ENCODE assay signal across 1 cellular context in genomic region chr1:161201828-161202712, GRCh38.
TF ChIP-seq lines count a peak whose summit lies in the region.

Gene NDUFS2, plus strand, starts transcription at chr1:161202367. Its CDS starts 19 bp downstream, at chr1:161202386.

TF ChIP-seq in K562, 482 proteins besides CTCF, POLR2A, EP300 and RAD21 (continued from another document and continues in another):
- TF ChIP-seq PBX2 (CRISPR knock-in tag; IDR thresholded peaks at IDR 0.05; ENCODE audit: low read depth): no peak
- no peak for TF ChIP-seq PBX2 (tag; conservative IDR thresholded peaks at IDR 0.05; ENCODE audit: low read depth)
- no peak for TF ChIP-seq RFX1 (IDR thresholded peaks at IDR 0.05)
- TF ChIP-seq ZBTB7A (IDR thresholded peaks at IDR 0.05; ENCODE audit: borderline replicate concordance, control insufficient read depth, low read depth, low read length): peak; percentile 73
- 0 out of 2 replicates have a peak, but pooled peaks have one; percentile 22 for TF ChIP-seq ZNF561 (CRISPR knock-in tag; conservative IDR thresholded peaks at IDR 0.05)
- no peak for TF ChIP-seq NR1H2 (CRISPR knock-in tag; IDR thresholded peaks at IDR 0.05)
- no peak for TF ChIP-seq DEAF1 (CRISPR knock-in tag; IDR thresholded peaks at IDR 0.05)
- peak; percentile 59; the same call in 1 of the 2 replicates for TF ChIP-seq NKRF (IDR thresholded peaks at IDR 0.05; ENCODE audit: borderline replicate concordance)
- no peak for TF ChIP-seq CUX1 (CRISPR knock-in tag; IDR thresholded peaks at IDR 0.05)
- 0 out of 2 replicates have a peak, but pooled peaks have one; percentile 13 for TF ChIP-seq BCL6 (CRISPR knock-in tag; IDR thresholded peaks at IDR 0.05)
- no peak for TF ChIP-seq ZNF780A (CRISPR knock-in tag; IDR thresholded peaks at IDR 0.05)
- no peak for TF ChIP-seq SMARCA5 (IDR thresholded peaks at IDR 0.05)
- 0 out of 2 replicates have a peak, but pooled peaks have one; percentile 51 for TF ChIP-seq ZNF311 (CRISPR knock-in tag; IDR thresholded peaks at IDR 0.05)
- no peak for TF ChIP-seq CBX5 (IDR thresholded peaks at IDR 0.05; ENCODE audit: borderline replicate concordance, low read depth)
- TF ChIP-seq ZNF24 (IDR thresholded peaks at IDR 0.05): peak; percentile 19; the same call in 1 of the 2 replicates
- no peak for TF ChIP-seq U2AF2 (optimal IDR thresholded peaks at IDR 0.05; ENCODE audit: low read depth, low read length)
- TF ChIP-seq SMC3 (conservative IDR thresholded peaks at IDR 0.05; ENCODE audit: insufficient read depth, low read depth, low read length): no peak
- peak; percentile 75 for TF ChIP-seq MITF (IDR thresholded peaks at IDR 0.05)
- peak; percentile 93 for TF ChIP-seq NR2C2 (CRISPR knock-in tag; IDR thresholded peaks at IDR 0.05)
- peak; percentile 99 for TF ChIP-seq NR2C2 (tag; IDR thresholded peaks at IDR 0.05)
- no peak for TF ChIP-seq U2AF1 (optimal IDR thresholded peaks at IDR 0.05; ENCODE audit: low read depth, low read length)
- no peak for TF ChIP-seq DDX20 (tag; IDR thresholded peaks at IDR 0.05; ENCODE audit: low read depth)
- TF ChIP-seq SETDB1 (IDR thresholded peaks at IDR 0.05; ENCODE audit: low read length): peak; percentile 56
- no peak for TF ChIP-seq GATA2 (CRISPR knock-in tag; IDR thresholded peaks at IDR 0.05)
- peak; percentile 95 for TF ChIP-seq GABPB1 (CRISPR knock-in tag; IDR thresholded peaks at IDR 0.05)
- peak; percentile 62; the same call in 1 of the 2 replicates for TF ChIP-seq ELF4 (CRISPR knock-in tag; IDR thresholded peaks at IDR 0.05)
- no peak for TF ChIP-seq FIP1L1 (IDR thresholded peaks at IDR 0.05; ENCODE audit: low read depth, low read length, poor library complexity, severe bottlenecking)
- TF ChIP-seq POU5F1 (IDR thresholded peaks at IDR 0.05; ENCODE audit: borderline replicate concordance, low read depth, low read length, partially characterized antibody): no peak
- TF ChIP-seq RBBP5 (IDR thresholded peaks at IDR 0.05; ENCODE audit: borderline replicate concordance, insufficient read depth, low read length, poor library complexity, severe bottlenecking): peak; percentile 82
- TF ChIP-seq SREBF2 (CRISPR knock-in tag; IDR thresholded peaks at IDR 0.05): peak; percentile 95
- no peak for TF ChIP-seq ATF1 (CRISPR knock-in tag; IDR thresholded peaks at IDR 0.05)
- peak; percentile 94 for TF ChIP-seq ATF1 (tag; IDR thresholded peaks at IDR 0.05)
- no peak for TF ChIP-seq NCOA1 (IDR thresholded peaks at IDR 0.05; ENCODE audit: low read depth)
- no peak for TF ChIP-seq NFIX (CRISPR knock-in tag; IDR thresholded peaks at IDR 0.05; ENCODE audit: low read depth)
- TF ChIP-seq ZNF717 (CRISPR knock-in tag; IDR thresholded peaks at IDR 0.05): no peak
- TF ChIP-seq ETV5 (CRISPR knock-in tag; IDR thresholded peaks at IDR 0.05; ENCODE audit: low read depth): peak; percentile 92
- TF ChIP-seq AFF1 (IDR thresholded peaks at IDR 0.05; ENCODE audit: low read depth in 1 of 2, partially characterized antibody in 2 of 2): peak in 1 of 2 experiments; percentile 14
- no peak for TF ChIP-seq PHTF2 (CRISPR knock-in tag; IDR thresholded peaks at IDR 0.05)
- TF ChIP-seq ZNF282 (CRISPR knock-in tag; IDR thresholded peaks at IDR 0.05): no peak
- no peak for TF ChIP-seq ZBTB2 (IDR thresholded peaks at IDR 0.05)
- TF ChIP-seq MCM2 (IDR thresholded peaks at IDR 0.05; ENCODE audit: low read depth): no peak
- TF ChIP-seq ZNF644 (tag; IDR thresholded peaks at IDR 0.05; ENCODE audit: low read depth): no peak; the same call in 1 of the 2 replicates
- TF ChIP-seq NCOA6 (IDR thresholded peaks at IDR 0.05): no peak
- no peak for TF ChIP-seq TFAM (CRISPR knock-in tag; conservative IDR thresholded peaks at IDR 0.05)
- no peak for TF ChIP-seq EGR1 (conservative IDR thresholded peaks at IDR 0.05)
- no peak for TF ChIP-seq SAFB (IDR thresholded peaks at IDR 0.05; ENCODE audit: borderline replicate concordance, low read depth, low read length)
- TF ChIP-seq E2F6 (IDR thresholded peaks at IDR 0.05; ENCODE audit: borderline replicate concordance in 1 of 2, extremely low read depth in 1 of 2, insufficient read depth in 1 of 2, insufficient read length in 1 of 2, low read depth in 1 of 2, low read length in 1 of 2, poor library complexity in 1 of 2, severe bottlenecking in 1 of 2): peak; percentile 30 to 50
- no peak for TF ChIP-seq PCBP2 (IDR thresholded peaks at IDR 0.05; ENCODE audit: low read depth, low read length, poor library complexity, severe bottlenecking)
- TF ChIP-seq TEAD2 (tag; IDR thresholded peaks at IDR 0.05): no peak
